1 cellular context compared by ENCODE assay signal in the genomic region with DNA sequence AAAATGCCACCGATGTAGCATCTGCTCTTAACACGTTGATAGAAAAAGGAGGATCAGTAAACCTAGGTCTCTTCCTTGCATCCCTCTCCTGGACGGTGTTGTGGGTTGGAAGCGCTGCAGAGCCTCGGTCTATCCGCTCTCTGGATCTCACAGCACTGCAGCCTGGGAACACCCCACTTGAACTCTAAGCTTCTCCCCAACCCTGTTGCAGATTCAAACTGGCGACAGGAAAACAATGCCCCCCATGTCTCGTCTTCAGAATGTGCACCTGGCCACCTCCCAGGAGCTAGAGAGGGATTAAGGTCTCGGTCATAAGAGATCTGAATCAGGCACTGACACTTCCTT.
TF ChIP-seq lines count a peak whose summit lies in the region.

No MANE protein-coding gene starts in this region.

TF ChIP-seq in SK-N-SH, 30 proteins besides CTCF, POLR2A, EP300 and RAD21 (continued from another document):
- TF ChIP-seq FOXJ3 (CRISPR knock-in tag; IDR thresholded peaks at IDR 0.05) (no peak), SIN3A (IDR thresholded peaks at IDR 0.05; ENCODE audit: borderline replicate concordance, low read depth, low read length) (no peak)
- TF ChIP-seq, protein P1, sequence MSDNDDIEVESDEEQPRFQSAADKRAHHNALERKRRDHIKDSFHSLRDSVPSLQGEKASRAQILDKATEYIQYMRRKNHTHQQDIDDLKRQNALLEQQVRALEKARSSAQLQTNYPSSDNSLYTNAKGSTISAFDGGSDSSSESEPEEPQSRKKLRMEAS (IDR thresholded peaks at IDR 0.05; ENCODE audit: low read depth) = no peak
- TF ChIP-seq, protein P2, sequence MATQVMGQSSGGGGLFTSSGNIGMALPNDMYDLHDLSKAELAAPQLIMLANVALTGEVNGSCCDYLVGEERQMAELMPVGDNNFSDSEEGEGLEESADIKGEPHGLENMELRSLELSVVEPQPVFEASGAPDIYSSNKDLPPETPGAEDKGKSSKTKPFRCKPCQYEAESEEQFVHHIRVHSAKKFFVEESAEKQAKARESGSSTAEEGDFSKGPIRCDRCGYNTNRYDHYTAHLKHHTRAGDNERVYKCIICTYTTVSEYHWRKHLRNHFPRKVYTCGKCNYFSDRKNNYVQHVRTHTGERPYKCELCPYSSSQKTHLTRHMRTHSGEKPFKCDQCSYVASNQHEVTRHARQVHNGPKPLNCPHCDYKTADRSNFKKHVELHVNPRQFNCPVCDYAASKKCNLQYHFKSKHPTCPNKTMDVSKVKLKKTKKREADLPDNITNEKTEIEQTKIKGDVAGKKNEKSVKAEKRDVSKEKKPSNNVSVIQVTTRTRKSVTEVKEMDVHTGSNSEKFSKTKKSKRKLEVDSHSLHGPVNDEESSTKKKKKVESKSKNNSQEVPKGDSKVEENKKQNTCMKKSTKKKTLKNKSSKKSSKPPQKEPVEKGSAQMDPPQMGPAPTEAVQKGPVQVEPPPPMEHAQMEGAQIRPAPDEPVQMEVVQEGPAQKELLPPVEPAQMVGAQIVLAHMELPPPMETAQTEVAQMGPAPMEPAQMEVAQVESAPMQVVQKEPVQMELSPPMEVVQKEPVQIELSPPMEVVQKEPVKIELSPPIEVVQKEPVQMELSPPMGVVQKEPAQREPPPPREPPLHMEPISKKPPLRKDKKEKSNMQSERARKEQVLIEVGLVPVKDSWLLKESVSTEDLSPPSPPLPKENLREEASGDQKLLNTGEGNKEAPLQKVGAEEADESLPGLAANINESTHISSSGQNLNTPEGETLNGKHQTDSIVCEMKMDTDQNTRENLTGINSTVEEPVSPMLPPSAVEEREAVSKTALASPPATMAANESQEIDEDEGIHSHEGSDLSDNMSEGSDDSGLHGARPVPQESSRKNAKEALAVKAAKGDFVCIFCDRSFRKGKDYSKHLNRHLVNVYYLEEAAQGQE (IDR thresholded peaks at IDR 0.05; ENCODE audit: low read depth, low read length) = no peak
